Comparison of ENCODE assay signal across 17 cellular contexts in the genomic region with DNA sequence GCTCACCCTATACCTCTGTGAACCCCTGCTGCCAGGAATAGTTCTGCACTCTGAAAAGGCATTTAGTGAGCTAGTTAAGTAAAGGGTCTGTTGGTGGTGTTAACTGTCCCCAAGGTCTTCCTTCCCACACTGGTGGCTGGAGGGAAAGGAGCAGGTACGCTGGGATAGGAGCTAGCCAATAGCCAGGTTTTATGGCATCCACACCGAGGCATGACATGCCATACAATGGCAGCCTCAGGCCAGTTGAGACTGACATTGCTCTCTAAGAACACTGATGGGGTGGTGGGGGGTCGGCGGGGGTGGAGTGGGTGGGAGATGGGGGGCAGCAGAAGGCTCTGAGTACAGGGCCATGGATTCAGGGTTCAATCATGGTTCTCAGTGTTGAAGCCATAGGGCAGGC.
DNase-seq lines count a peak whose midpoint lies in the region; ATAC-seq and TF ChIP-seq lines count a peak whose summit lies in the region.
"Had no signal": no experiment of that assay in that cellular context is flagged by ENCODE, and none has a peak within 500 bp of the region (broad histone marks: within the 10 kb centered on the region; RNA-seq: fewer than 3 reads in every experiment).

No MANE protein-coding gene starts in this region.

- dilution Hi-C loops in IMR-90 (cut with HindIII; ENCODE audit: low sequenced_read_pairs, unreplicated experiment): no loop called here

- no peak overlapping the region; the same call in 2 of the 3 replicates for H2BK15ac ChIP-seq in IMR-90 (ENCODE audit: low read depth, low read length)

- H3K4me3 Mint-ChIP-seq in chondrocyte (ENCODE audit: unreplicated experiment): no peak overlapping the region
- H3K4me3 Mint-ChIP-seq: activated CD4-positive, alpha-beta memory T cell treated with anti-CD3 and anti-CD28 coated beads for 36 hours; CD4-positive, CD25-positive, alpha-beta regulatory T cell; immature natural killer cell; neural progenitor cell; type B pancreatic cell had no signal

- H3K14ac ChIP-seq in IMR-90 (replicated peaks; ENCODE audit: low read depth, low read length): no peak overlapping the region

- peaks cover 14% of the 10 kb centered on the region for H3K36me3 Mint-ChIP-seq in chondrocyte (ENCODE audit: low read depth)

- peak overlapping the region; percentile 27; the same call in 1 of the 2 replicates for H3K4ac ChIP-seq in IMR-90 (ENCODE audit: low read depth, low read length)

- POLR2A ChIA-PET in IMR-90 (lab: Charles Lee; ENCODE audit: unreplicated experiment): no interaction called here

- in situ Hi-C loops in IMR-90 (cut with MboI; ENCODE audit: low sequenced_read_pairs) (loop anchor here (5.0 to 10.0 kb wide), 4 partner anchors 268 to 740 kb away; no protein-coding TSS in a partner anchor), KBM-7 (cut with MboI; ENCODE audit: low pct_unique_long_range_greater_than_20kb, low sequenced_read_pairs) (loop anchor here (25.0 kb wide), 2 partner anchors 763 to 1188 kb away; no protein-coding TSS in a partner anchor)

- no peak overlapping the region for H2BK120ac ChIP-seq in IMR-90 (ENCODE audit: low read depth, low read length)

- no peak for TF ChIP-seq POLR2A in IMR-90 (IDR thresholded peaks at IDR 0.05; ENCODE audit: low read depth, low read length)

- peak overlapping the region in 6 of 11 experiments; percentile 18 to 63 (median 32); a peak in 8 of 22 replicates for H3K9ac ChIP-seq in BLaER1 treated with 17β-estradiol and CSF1 and Interleukin-3, amounts not matched to agents 10 nM and 100 nM
- no peak overlapping the region for H3K9ac ChIP-seq in IMR-90 (ENCODE audit: low read depth, low read length)
- H3K9ac ChIP-seq: KMS-11, neural progenitor cell had no signal

- H3K36me3 ChIP-seq in BLaER1 treated with 17β-estradiol and CSF1 and Interleukin-3, amounts not matched to agents 10 nM and 100 nM: peaks cover 15 to 20% (median 19%) of the 10 kb centered on the region in 11 experiments
- H3K36me3 ChIP-seq in IMR-90 (ENCODE audit: control insufficient read depth, insufficient read depth, low read length): peaks cover 26% of the 10 kb centered on the region
- H3K36me3 ChIP-seq: colonic mucosa, neural progenitor cell had no signal

- H2BK5ac ChIP-seq in IMR-90 (ENCODE audit: low read depth, low read length, poor library complexity, severe bottlenecking): no peak overlapping the region

- no peak overlapping the region for H3K23ac ChIP-seq in IMR-90 (ENCODE audit: low read depth, low read length)

- peaks cover 27 to 89% of the 10 kb centered on the region in 2 experiments for H3K79me1 ChIP-seq in IMR-90 (ENCODE audit: low read depth in 1 of 2, low read length in 2 of 2)

- no TSS peak for BruUV-seq in IMR-90 (replicated peaks; lab: Mats Ljungman, UMichigan)

- H3K9me1 ChIP-seq in IMR-90 (ENCODE audit: insufficient read depth, low read length): peaks cover 2% of the 10 kb centered on the region; the same call in 1 of the 2 replicates

- H4K5ac ChIP-seq in IMR-90 (ENCODE audit: low read depth, low read length): no peak overlapping the region

- WGBS in IMR-90 (ENCODE audit: extremely low coverage in 2 of 2, insufficient read length in 1 of 2), 2 experiments: no CpG with 5 or more reads among the region's 4 CpGs

- intact Hi-C loops in IMR-90 (cut with micrococcal nuclease): loop anchor here (1.0 to 5.0 kb wide), 8 partner anchors 108 to 740 kb away; no protein-coding TSS in a partner anchor
- intact Hi-C loops in posterior vena cava (cut with DNase I): loop anchor here (5.0 to 10.0 kb wide), 5 partner anchors 270 to 740 kb away; a partner anchor contains a TSS

- peaks cover 6% of the 10 kb centered on the region for H3K9me3 Mint-ChIP-seq in chondrocyte (ENCODE audit: low read depth)

- TF ChIP-seq CTCF in IMR-90 (conservative IDR thresholded peaks at IDR 0.05; ENCODE audit: low read depth, low read length) (no peak), chondrocyte (IDR thresholded peaks at IDR 0.05) (no peak)

- no peak overlapping the region for H3K56ac ChIP-seq in IMR-90 (ENCODE audit: extremely low read depth, insufficient read depth, low read length)

- no peak for TF ChIP-seq RAD21 in IMR-90 (IDR thresholded peaks at IDR 0.05; ENCODE audit: low read length)

- peaks cover 68 to 81% (median 79%) of the 10 kb centered on the region in 10 experiments for H3K4me1 ChIP-seq in BLaER1 treated with 17β-estradiol and CSF1 and Interleukin-3, amounts not matched to agents 10 nM and 100 nM
- peaks cover 23% of the 10 kb centered on the region for H3K4me1 ChIP-seq in IMR-90 (ENCODE audit: control insufficient read depth, insufficient read depth, low read length)

- H4K91ac ChIP-seq in IMR-90 (ENCODE audit: insufficient read depth, low read depth, low read length): no peak overlapping the region

- no peaks in the 10 kb centered on the region for H3K27me3 Mint-ChIP-seq in chondrocyte (ENCODE audit: low read depth)
- H3K27me3 Mint-ChIP-seq: activated CD4-positive, alpha-beta memory T cell treated with anti-CD3 and anti-CD28 coated beads for 36 hours; type B pancreatic cell had no signal

- DNase-seq in IMR-90: no peak
- DNase-seq in chondrocyte (ENCODE audit: low spot score): no peak
- peak; percentile 55 for DNase-seq in posterior vena cava (ENCODE audit: low spot score)
- no peak for DNase-seq in activated CD8-positive, alpha-beta memory T cell treated with anti-CD3 and anti-CD28 coated beads, Interleukin-2, amount 50 U/mL, for 4 hours
- DNase-seq in KBM-7: no peak
- DNase-seq: NCI-H1417 treated with DMSO at 0.1 percent for 48 hours had no signal

- no peak overlapping the region; the same call in 1 of the 2 replicates for H2BK20ac ChIP-seq in IMR-90 (ENCODE audit: low read depth, low read length)

- peak overlapping the region in 6 of 11 experiments; percentile 18 to 77 (median 58); a peak in 8 of 22 replicates for H3K27ac ChIP-seq in BLaER1 treated with 17β-estradiol and CSF1 and Interleukin-3, amounts not matched to agents 10 nM and 100 nM
- no peak overlapping the region for H3K27ac ChIP-seq in IMR-90 (ENCODE audit: insufficient read depth, low read length)
- H3K27ac ChIP-seq: colonic mucosa, KMS-11, neural progenitor cell had no signal

- peak overlapping the region; percentile 44; the same call in 1 of the 2 replicates for H2AK5ac ChIP-seq in IMR-90 (ENCODE audit: low read depth, low read length)

- H3K9me3 ChIP-seq in BLaER1 treated with 17β-estradiol and CSF1 and Interleukin-3, amounts not matched to agents 10 nM and 100 nM (replicated peaks in 1 of 11): peaks cover 16 to 19% (median 18%) of the 10 kb centered on the region in 11 experiments
- peaks cover 2% of the 10 kb centered on the region; the same call in 1 of the 2 replicates for H3K9me3 ChIP-seq in IMR-90 (ENCODE audit: control insufficient read depth, insufficient read depth, low read length)
- H3K9me3 ChIP-seq: colonic mucosa had no signal

- peak overlapping the region; percentile 68 for H3K27ac Mint-ChIP-seq in chondrocyte (ENCODE audit: unreplicated experiment)
- H3K27ac Mint-ChIP-seq: activated CD4-positive, alpha-beta memory T cell treated with anti-CD3 and anti-CD28 coated beads for 36 hours; activated naive CD4-positive, alpha-beta T cell treated with anti-CD3 and anti-CD28 coated beads, Interleukin-2, amount 50 U/mL, for 72 hours; CD4-positive, CD25-positive, alpha-beta regulatory T cell; neural progenitor cell; type B pancreatic cell had no signal

- H2AFZ ChIP-seq in IMR-90 (replicated peaks; ENCODE audit: low read length, poor library complexity): no peak overlapping the region
- H2AFZ ChIP-seq: neural progenitor cell had no signal

- ATAC-seq in IMR-90 (ENCODE audit: low read depth): no peak
- no peak for ATAC-seq in GM21447 (IDR thresholded peaks at IDR 0.05; ENCODE audit: unreplicated experiment)

- no peak overlapping the region for H4K8ac ChIP-seq in IMR-90 (ENCODE audit: low read depth in 2 of 2, low read length in 2 of 2)

- H3K4me1 Mint-ChIP-seq in chondrocyte (ENCODE audit: low read depth): peaks cover 51% of the 10 kb centered on the region

- H3K4me3 ChIP-seq in BLaER1 treated with 17β-estradiol and CSF1 and Interleukin-3, amounts not matched to agents 10 nM and 100 nM: no peak overlapping the region
- H3K4me3 ChIP-seq in IMR-90 (ENCODE audit: insufficient read depth, low read depth, low read length): no peak overlapping the region
- H3K4me3 ChIP-seq: colonic mucosa, left lung, neural progenitor cell had no signal

- H3K18ac ChIP-seq in IMR-90 (ENCODE audit: low read depth, low read length): no peak overlapping the region

- peaks cover 0 to 20% (median 0%) of the 10 kb centered on the region in 11 experiments; a peak in 4 of 22 replicates for H4K20me1 ChIP-seq in BLaER1 treated with 17β-estradiol and CSF1 and Interleukin-3, amounts not matched to agents 10 nM and 100 nM
- H4K20me1 ChIP-seq in IMR-90 (ENCODE audit: insufficient read depth, low read length): peaks cover 45% of the 10 kb centered on the region

- H3K4me2 ChIP-seq in BLaER1 treated with 17β-estradiol and CSF1 and Interleukin-3, amounts not matched to agents 10 nM and 100 nM: peak overlapping the region; percentile 52 to 83 (median 65)
- no peak overlapping the region for H3K4me2 ChIP-seq in IMR-90 (ENCODE audit: low read depth, low read length)
- H3K4me2 ChIP-seq: neural progenitor cell had no signal

- peak overlapping the region; percentile 83 for H2AK9ac ChIP-seq in IMR-90 (replicated peaks; ENCODE audit: low read depth, low read length, poor library complexity)

- CTCF ChIA-PET in IMR-90 (lab: Yijun Ruan, JAX): interaction anchor here (0.8 to 1.2 kb wide), 2 partner anchors 93 to 158 kb away, joined by 3 to 5 read pairs; no protein-coding TSS in a partner anchor

- no peaks in the 10 kb centered on the region for H3K27me3 ChIP-seq in BLaER1 treated with 17β-estradiol and CSF1 and Interleukin-3, amounts not matched to agents 10 nM and 100 nM
- no peaks in the 10 kb centered on the region for H3K27me3 ChIP-seq in IMR-90 (ENCODE audit: control insufficient read depth, insufficient read depth, low read length)
- H3K27me3 ChIP-seq: colonic mucosa, left lung, neural progenitor cell had no signal

TF ChIP-seq in IMR-90, 13 proteins besides CTCF, POLR2A, EP300 and RAD21 (continues in another document):
- no peak for TF ChIP-seq RFX5 (IDR thresholded peaks at IDR 0.05; ENCODE audit: low read depth, low read length)
- TF ChIP-seq BHLHE40 (IDR thresholded peaks at IDR 0.05; ENCODE audit: low read depth, low read length): no peak
- no peak for TF ChIP-seq RCOR1 (IDR thresholded peaks at IDR 0.05; ENCODE audit: insufficient replicate concordance, low read length)
- TF ChIP-seq SMC3 (IDR thresholded peaks at IDR 0.05; ENCODE audit: low read depth, low read length): no peak
- TF ChIP-seq MAFK (IDR thresholded peaks at IDR 0.05; ENCODE audit: low read depth, low read length): no peak
- TF ChIP-seq MAZ (IDR thresholded peaks at IDR 0.05; ENCODE audit: borderline replicate concordance, low read depth, low read length): no peak
